In genomic region chr5:133025804-133026663, GRCh38 we compare ENCODE assay signal across 8 cellular contexts. TPM values are rescaled to one million over a fixed set of nuclear protein-coding genes. Genes with fewer than 3 reads are reported as not detected.
DNase-seq lines count a peak whose midpoint lies in the region; ATAC-seq and TF ChIP-seq lines count a peak whose summit lies in the region.

ZCCHC10 (minus strand) TSS chr5:133026549; CDS start chr5:133026537, 12 bp downstream.

- in situ Hi-C loops in T47D (cut with HindIII; ENCODE audit: low pct_unique_long_range_greater_than_20kb, low sequenced_read_pairs): no loop called here

- ATAC-seq in GM18873 (IDR thresholded peaks at IDR 0.05; ENCODE audit: low FRiP score, unreplicated experiment) (peak; percentile 85), HG03135 (IDR thresholded peaks at IDR 0.05; ENCODE audit: unreplicated experiment) (peak; percentile 92)

- peak within 1 kb of the TSS; percentile 95 to 99 (median 97) for H3K9ac ChIP-seq in skeletal muscle tissue (ENCODE audit: low read depth in 1 of 3, low read length in 3 of 3)

- H3K27me3 ChIP-seq in ACC112 (ENCODE audit: insufficient read depth, low read length) (no peaks in the 10 kb centered on the region), skeletal muscle tissue (ENCODE audit: control insufficient read depth in 3 of 3, insufficient read depth in 3 of 3, low read length in 3 of 3) (no peaks in the 10 kb centered on the region)

- H3K9me3 ChIP-seq in iPS-18c (ENCODE audit: control insufficient read depth, insufficient read depth, low read length) (no peaks in the 10 kb centered on the region), skeletal muscle tissue (ENCODE audit: control insufficient read depth in 3 of 3, low read length in 3 of 3) (no peaks in the 10 kb centered on the region)

- peaks cover 34% of the 10 kb centered on the region for H3K79me2 ChIP-seq in ACC112 (ENCODE audit: control insufficient read depth, insufficient read depth, low read length, unreplicated experiment)

- H3K4me3 ChIP-seq in ACC112 (ENCODE audit: low read depth, low read length) (peak within 1 kb of the TSS; percentile 83), iPS-18c (ENCODE audit: insufficient read depth, low read depth, low read length) (peak within 1 kb of the TSS; percentile 96), skeletal muscle tissue (ENCODE audit: low read length in 3 of 3) (peak within 1 kb of the TSS; percentile 84 to 94 (median 93))

- peak within 1 kb of the TSS; percentile 99 for H2AFZ ChIP-seq in ACC112 (ENCODE audit: low read length, unreplicated experiment)

- DNase-seq in NCI-H2196 treated with DMSO at 0.1 percent for 48 hours (lab: John Stamatoyannopoulos, UW; ENCODE audit: unreplicated experiment) (peak; percentile 87), T47D (ENCODE audit: low read depth in 1 of 2, low spot score in 1 of 2) (peak; percentile 77 to 91)

- H3K4me1 ChIP-seq in ACC112 (ENCODE audit: control insufficient read depth, insufficient read depth, low read length, unreplicated experiment) (no peaks in the 10 kb centered on the region), skeletal muscle tissue (ENCODE audit: control insufficient read depth in 3 of 3, insufficient read depth in 3 of 3, low read length in 3 of 3) (peaks cover 2 to 6% (median 4%) of the 10 kb centered on the region in 3 donors)

- H3K27ac ChIP-seq in ACC112 (ENCODE audit: low read depth, low read length): peak within 1 kb of the TSS; percentile 81
- peak within 1 kb of the TSS; percentile 87 for H3K27ac ChIP-seq in VCaP
- peak within 1 kb of the TSS; percentile 98 for H3K27ac ChIP-seq in skeletal muscle tissue (ENCODE audit: low read depth, low read length)

- no peak for TF ChIP-seq CTCF in VCaP (conservative IDR thresholded peaks at IDR 0.05)

- H3K36me3 ChIP-seq in ACC112 (ENCODE audit: insufficient read depth, low read length) (peaks cover 6% of the 10 kb centered on the region; the same call in 1 of the 2 replicates), skeletal muscle tissue (ENCODE audit: control insufficient read depth in 3 of 3, insufficient read depth in 3 of 3, low read length in 3 of 3) (peaks cover 0 to 2% (median 0%) of the 10 kb centered on the region in 3 donors)

RNA-seq across cellular contexts. Expression of gene ZCCHC10, which starts in this region (rescaled TPM):
- total RNA-seq in skeletal muscle tissue: 11.0 TPM

Comparison
In these comparisons a context has a peak if more than half of its experiments do, and no peak if none do; other contexts are left out.
1. Peak in every context shown above with its lines: DNase-seq, ATAC-seq, H3K4me3 ChIP-seq and H3K27ac ChIP-seq.